1 cellular context compared by ENCODE assay signal in genomic region chr13:45448965-45449559, GRCh38.
TF ChIP-seq lines count a peak whose summit lies in the region.

No MANE protein-coding gene starts in this region.

TF ChIP-seq in HepG2, 621 proteins besides CTCF, POLR2A, EP300 and RAD21 (continued from another document):
- TF ChIP-seq PAXIP1 (CRISPR knock-in tag; conservative IDR thresholded peaks at IDR 0.05) (peak; percentile 36; the same call in 1 of the 2 replicates), SAP130 (CRISPR knock-in tag; IDR thresholded peaks at IDR 0.05; ENCODE audit: low read depth) (0 out of 2 replicates have a peak, but pooled peaks have one; percentile 12)
